ENCODE assay signal across 1 cellular context in the genomic region with DNA sequence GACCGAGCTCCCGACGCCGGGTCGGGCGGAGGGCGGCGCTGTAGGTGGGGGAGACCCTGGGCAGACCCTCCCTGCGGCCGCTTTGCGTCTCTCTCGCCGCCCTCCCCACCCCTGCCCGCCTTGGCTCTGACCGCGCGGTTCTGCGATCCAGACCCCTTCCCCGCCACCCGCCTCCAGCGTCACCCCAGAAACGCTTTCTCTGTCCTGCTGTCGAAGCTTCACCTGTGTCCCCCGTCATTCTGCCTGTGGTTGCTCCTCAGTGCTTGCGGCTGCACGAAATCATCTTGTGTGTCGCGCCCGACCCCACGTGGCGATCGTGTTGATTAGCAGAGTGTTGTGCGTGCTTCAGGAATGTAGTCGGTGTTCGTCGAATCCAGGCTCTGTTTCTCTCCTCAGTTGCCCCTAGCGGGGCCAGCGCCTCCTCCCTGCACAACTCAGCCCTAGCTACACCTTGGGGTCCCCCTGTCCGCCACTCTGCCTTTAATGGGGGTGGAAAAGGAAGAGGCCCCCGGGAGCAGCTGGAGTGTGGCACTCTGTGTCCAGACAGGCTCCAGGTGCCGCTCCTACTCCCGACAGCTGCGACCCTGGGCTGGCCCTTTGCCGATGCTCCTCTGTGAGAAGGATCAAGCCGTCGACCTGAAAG.
TF ChIP-seq lines count a peak whose summit lies in the region.

No MANE protein-coding gene starts in this region.

TF ChIP-seq in GM23338, 12 proteins besides CTCF, POLR2A, EP300 and RAD21 (continued from another document):
- TF ChIP-seq ZNF462 (CRISPR knock-in tag; IDR thresholded peaks at IDR 0.05) (no peak), EZH2phosphoT487 (IDR thresholded peaks at IDR 0.05; ENCODE audit: unreplicated experiment) (no peak), CREB1 (CRISPR knock-in tag; IDR thresholded peaks at IDR 0.05; ENCODE audit: low read depth) (no peak), ETS1 (IDR thresholded peaks at IDR 0.05) (no peak)
